1 cellular context compared by ENCODE assay signal in genomic region chr3:132284756-132285619, GRCh38.
TF ChIP-seq lines count a peak whose summit lies in the region.

No MANE protein-coding gene starts in this region.

TF ChIP-seq in GM23338, 12 proteins besides CTCF, POLR2A, EP300 and RAD21 (continued from another document):
- TF ChIP-seq, protein P1, sequence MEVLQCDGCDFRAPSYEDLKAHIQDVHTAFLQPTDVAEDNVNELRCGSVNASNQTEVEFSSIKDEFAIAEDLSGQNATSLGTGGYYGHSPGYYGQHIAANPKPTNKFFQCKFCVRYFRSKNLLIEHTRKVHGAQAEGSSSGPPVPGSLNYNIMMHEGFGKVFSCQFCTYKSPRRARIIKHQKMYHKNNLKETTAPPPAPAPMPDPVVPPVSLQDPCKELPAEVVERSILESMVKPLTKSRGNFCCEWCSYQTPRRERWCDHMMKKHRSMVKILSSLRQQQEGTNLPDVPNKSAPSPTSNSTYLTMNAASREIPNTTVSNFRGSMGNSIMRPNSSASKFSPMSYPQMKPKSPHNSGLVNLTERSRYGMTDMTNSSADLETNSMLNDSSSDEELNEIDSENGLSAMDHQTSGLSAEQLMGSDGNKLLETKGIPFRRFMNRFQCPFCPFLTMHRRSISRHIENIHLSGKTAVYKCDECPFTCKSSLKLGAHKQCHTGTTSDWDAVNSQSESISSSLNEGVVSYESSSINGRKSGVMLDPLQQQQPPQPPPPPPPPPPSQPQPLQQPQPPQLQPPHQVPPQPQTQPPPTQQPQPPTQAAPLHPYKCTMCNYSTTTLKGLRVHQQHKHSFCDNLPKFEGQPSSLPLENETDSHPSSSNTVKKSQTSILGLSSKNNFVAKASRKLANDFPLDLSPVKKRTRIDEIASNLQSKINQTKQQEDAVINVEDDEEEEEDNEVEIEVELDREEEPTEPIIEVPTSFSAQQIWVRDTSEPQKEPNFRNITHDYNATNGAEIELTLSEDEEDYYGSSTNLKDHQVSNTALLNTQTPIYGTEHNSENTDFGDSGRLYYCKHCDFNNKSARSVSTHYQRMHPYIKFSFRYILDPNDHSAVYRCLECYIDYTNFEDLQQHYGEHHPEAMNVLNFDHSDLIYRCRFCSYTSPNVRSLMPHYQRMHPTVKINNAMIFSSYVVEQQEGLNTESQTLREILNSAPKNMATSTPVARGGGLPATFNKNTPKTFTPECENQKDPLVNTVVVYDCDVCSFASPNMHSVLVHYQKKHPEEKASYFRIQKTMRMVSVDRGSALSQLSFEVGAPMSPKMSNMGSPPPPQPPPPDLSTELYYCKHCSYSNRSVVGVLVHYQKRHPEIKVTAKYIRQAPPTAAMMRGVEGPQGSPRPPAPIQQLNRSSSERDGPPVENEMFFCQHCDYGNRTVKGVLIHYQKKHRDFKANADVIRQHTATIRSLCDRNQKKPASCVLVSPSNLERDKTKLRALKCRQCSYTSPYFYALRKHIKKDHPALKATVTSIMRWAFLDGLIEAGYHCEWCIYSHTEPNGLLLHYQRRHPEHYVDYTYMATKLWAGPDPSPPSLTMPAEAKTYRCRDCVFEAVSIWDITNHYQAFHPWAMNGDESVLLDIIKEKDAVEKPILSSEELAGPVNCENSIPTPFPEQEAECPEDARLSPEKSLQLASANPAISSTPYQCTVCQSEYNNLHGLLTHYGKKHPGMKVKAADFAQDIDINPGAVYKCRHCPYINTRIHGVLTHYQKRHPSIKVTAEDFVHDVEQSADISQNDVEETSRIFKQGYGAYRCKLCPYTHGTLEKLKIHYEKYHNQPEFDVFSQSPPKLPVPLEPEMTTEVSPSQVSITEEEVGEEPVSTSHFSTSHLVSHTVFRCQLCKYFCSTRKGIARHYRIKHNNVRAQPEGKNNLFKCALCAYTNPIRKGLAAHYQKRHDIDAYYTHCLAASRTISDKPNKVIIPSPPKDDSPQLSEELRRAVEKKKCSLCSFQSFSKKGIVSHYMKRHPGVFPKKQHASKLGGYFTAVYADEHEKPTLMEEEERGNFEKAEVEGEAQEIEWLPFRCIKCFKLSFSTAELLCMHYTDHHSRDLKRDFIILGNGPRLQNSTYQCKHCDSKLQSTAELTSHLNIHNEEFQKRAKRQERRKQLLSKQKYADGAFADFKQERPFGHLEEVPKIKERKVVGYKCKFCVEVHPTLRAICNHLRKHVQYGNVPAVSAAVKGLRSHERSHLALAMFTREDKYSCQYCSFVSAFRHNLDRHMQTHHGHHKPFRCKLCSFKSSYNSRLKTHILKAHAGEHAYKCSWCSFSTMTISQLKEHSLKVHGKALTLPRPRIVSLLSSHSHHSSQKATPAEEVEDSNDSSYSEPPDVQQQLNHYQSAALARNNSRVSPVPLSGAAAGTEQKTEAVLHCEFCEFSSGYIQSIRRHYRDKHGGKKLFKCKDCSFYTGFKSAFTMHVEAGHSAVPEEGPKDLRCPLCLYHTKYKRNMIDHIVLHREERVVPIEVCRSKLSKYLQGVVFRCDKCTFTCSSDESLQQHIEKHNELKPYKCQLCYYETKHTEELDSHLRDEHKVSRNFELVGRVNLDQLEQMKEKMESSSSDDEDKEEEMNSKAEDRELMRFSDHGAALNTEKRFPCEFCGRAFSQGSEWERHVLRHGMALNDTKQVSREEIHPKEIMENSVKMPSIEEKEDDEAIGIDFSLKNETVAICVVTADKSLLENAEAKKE (CRISPR knock-in tag; IDR thresholded peaks at IDR 0.05), result no peak
- TF ChIP-seq NANOG (IDR thresholded peaks at IDR 0.05; ENCODE audit: borderline replicate concordance) (no peak), STAT1 (IDR thresholded peaks at IDR 0.05; ENCODE audit: unreplicated experiment) (no peak), ZNF114 (CRISPR knock-in tag; IDR thresholded peaks at IDR 0.05) (no peak), EZH2phosphoT487 (IDR thresholded peaks at IDR 0.05; ENCODE audit: unreplicated experiment) (no peak), REST (IDR thresholded peaks at IDR 0.05; ENCODE audit: unreplicated experiment) (no peak), JUNB (IDR thresholded peaks at IDR 0.05; ENCODE audit: unreplicated experiment) (no peak), CREB1 (CRISPR knock-in tag; IDR thresholded peaks at IDR 0.05; ENCODE audit: low read depth) (no peak), ZNF331 (CRISPR knock-in tag; IDR thresholded peaks at IDR 0.05; ENCODE audit: low read depth) (no peak), ETS1 (IDR thresholded peaks at IDR 0.05) (no peak), POLR2AphosphoS5 (IDR thresholded peaks at IDR 0.05; ENCODE audit: low read depth) (no peak)
